Comparison of ENCODE assay signal across 1 cellular context in the genomic region with DNA sequence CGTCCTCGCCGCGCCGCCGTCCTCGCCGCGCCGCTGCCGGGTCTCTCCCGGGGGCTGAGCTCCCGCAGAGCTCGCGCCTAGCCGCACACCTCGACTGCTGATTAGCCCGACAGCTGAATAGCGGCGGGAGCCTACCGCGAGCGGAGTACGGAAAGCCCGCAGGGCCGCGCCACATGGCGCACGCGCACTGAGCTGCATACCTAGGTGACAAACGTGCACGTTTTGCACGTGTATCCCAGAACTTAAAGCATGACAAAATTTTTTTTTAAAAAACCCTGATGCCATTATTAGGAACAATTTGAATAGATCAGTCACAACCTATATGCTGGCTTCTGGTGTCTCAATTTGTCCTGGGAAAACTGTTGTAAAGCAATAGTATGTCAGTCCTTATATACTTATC.
A peak's percentile ranks its signal among the peaks of the same experiment; 100 is the strongest.
TF ChIP-seq lines count a peak whose summit lies in the region.

A gene with protein sequence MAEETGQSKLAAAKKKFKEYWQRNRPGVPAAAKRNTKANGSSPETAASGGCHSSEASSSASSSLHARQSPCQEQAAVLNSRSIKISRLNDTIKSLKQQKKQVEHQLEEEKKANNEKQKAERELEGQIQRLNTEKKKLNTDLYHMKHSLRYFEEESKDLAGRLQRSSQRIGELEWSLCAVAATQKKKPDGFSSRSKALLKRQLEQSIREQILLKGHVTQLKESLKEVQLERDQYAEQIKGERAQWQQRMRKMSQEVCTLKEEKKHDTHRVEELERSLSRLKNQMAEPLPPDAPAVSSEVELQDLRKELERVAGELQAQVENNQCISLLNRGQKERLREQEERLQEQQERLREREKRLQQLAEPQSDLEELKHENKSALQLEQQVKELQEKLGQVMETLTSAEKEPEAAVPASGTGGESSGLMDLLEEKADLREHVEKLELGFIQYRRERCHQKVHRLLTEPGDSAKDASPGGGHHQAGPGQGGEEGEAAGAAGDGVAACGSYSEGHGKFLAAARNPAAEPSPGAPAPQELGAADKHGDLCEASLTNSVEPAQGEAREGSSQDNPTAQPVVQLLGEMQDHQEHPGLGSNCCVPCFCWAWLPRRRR (minus strand): TSS at position 122 of the 400 bp plus-strand sequence. CDS start 48,117 bp downstream, outside the sequence.

TF ChIP-seq in HepG2, 621 proteins besides CTCF, POLR2A, EP300 and RAD21 (continued from another document):
- TF ChIP-seq, protein P1, sequence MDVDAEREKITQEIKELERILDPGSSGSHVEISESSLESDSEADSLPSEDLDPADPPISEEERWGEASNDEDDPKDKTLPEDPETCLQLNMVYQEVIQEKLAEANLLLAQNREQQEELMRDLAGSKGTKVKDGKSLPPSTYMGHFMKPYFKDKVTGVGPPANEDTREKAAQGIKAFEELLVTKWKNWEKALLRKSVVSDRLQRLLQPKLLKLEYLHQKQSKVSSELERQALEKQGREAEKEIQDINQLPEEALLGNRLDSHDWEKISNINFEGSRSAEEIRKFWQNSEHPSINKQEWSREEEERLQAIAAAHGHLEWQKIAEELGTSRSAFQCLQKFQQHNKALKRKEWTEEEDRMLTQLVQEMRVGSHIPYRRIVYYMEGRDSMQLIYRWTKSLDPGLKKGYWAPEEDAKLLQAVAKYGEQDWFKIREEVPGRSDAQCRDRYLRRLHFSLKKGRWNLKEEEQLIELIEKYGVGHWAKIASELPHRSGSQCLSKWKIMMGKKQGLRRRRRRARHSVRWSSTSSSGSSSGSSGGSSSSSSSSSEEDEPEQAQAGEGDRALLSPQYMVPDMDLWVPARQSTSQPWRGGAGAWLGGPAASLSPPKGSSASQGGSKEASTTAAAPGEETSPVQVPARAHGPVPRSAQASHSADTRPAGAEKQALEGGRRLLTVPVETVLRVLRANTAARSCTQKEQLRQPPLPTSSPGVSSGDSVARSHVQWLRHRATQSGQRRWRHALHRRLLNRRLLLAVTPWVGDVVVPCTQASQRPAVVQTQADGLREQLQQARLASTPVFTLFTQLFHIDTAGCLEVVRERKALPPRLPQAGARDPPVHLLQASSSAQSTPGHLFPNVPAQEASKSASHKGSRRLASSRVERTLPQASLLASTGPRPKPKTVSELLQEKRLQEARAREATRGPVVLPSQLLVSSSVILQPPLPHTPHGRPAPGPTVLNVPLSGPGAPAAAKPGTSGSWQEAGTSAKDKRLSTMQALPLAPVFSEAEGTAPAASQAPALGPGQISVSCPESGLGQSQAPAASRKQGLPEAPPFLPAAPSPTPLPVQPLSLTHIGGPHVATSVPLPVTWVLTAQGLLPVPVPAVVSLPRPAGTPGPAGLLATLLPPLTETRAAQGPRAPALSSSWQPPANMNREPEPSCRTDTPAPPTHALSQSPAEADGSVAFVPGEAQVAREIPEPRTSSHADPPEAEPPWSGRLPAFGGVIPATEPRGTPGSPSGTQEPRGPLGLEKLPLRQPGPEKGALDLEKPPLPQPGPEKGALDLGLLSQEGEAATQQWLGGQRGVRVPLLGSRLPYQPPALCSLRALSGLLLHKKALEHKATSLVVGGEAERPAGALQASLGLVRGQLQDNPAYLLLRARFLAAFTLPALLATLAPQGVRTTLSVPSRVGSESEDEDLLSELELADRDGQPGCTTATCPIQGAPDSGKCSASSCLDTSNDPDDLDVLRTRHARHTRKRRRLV (CRISPR knock-in tag; IDR thresholded peaks at IDR 0.05), result no peak
- TF ChIP-seq, protein P2, sequence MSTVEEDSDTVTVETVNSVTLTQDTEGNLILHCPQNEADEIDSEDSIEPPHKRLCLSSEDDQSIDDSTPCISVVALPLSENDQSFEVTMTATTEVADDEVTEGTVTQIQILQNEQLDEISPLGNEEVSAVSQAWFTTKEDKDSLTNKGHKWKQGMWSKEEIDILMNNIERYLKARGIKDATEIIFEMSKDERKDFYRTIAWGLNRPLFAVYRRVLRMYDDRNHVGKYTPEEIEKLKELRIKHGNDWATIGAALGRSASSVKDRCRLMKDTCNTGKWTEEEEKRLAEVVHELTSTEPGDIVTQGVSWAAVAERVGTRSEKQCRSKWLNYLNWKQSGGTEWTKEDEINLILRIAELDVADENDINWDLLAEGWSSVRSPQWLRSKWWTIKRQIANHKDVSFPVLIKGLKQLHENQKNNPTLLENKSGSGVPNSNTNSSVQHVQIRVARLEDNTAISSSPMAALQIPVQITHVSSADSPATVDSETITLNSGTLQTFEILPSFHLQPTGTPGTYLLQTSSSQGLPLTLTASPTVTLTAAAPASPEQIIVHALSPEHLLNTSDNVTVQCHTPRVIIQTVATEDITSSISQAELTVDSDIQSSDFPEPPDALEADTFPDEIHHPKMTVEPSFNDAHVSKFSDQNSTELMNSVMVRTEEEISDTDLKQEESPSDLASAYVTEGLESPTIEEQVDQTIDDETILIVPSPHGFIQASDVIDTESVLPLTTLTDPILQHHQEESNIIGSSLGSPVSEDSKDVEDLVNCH (CRISPR knock-in tag; IDR thresholded peaks at IDR 0.05), result no peak
- TF ChIP-seq, protein P3, sequence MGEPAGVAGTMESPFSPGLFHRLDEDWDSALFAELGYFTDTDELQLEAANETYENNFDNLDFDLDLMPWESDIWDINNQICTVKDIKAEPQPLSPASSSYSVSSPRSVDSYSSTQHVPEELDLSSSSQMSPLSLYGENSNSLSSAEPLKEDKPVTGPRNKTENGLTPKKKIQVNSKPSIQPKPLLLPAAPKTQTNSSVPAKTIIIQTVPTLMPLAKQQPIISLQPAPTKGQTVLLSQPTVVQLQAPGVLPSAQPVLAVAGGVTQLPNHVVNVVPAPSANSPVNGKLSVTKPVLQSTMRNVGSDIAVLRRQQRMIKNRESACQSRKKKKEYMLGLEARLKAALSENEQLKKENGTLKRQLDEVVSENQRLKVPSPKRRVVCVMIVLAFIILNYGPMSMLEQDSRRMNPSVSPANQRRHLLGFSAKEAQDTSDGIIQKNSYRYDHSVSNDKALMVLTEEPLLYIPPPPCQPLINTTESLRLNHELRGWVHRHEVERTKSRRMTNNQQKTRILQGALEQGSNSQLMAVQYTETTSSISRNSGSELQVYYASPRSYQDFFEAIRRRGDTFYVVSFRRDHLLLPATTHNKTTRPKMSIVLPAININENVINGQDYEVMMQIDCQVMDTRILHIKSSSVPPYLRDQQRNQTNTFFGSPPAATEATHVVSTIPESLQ (CRISPR knock-in tag; conservative IDR thresholded peaks at IDR 0.05), result no peak
- TF ChIP-seq, protein P4, sequence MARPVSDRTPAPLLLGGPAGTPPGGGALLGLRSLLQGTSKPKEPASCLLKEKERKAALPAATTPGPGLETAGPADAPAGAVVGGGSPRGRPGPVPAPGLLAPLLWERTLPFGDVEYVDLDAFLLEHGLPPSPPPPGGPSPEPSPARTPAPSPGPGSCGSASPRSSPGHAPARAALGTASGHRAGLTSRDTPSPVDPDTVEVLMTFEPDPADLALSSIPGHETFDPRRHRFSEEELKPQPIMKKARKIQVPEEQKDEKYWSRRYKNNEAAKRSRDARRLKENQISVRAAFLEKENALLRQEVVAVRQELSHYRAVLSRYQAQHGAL (CRISPR knock-in tag; IDR thresholded peaks at IDR 0.05; ENCODE audit: not compliant biosample characterization), result peak; percentile 89
- TF ChIP-seq, protein P5, sequence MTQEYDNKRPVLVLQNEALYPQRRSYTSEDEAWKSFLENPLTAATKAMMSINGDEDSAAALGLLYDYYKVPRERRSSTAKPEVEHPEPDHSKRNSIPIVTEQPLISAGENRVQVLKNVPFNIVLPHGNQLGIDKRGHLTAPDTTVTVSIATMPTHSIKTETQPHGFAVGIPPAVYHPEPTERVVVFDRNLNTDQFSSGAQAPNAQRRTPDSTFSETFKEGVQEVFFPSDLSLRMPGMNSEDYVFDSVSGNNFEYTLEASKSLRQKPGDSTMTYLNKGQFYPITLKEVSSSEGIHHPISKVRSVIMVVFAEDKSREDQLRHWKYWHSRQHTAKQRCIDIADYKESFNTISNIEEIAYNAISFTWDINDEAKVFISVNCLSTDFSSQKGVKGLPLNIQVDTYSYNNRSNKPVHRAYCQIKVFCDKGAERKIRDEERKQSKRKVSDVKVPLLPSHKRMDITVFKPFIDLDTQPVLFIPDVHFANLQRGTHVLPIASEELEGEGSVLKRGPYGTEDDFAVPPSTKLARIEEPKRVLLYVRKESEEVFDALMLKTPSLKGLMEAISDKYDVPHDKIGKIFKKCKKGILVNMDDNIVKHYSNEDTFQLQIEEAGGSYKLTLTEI (CRISPR knock-in tag; conservative IDR thresholded peaks at IDR 0.05), result no peak
- TF ChIP-seq ZBTB1 (CRISPR knock-in tag; IDR thresholded peaks at IDR 0.05; ENCODE audit: borderline replicate concordance) (no peak), CBX2 (IDR thresholded peaks at IDR 0.05; ENCODE audit: low read depth, low read length) (no peak), CBX2 (CRISPR knock-in tag; IDR thresholded peaks at IDR 0.05; ENCODE audit: low read depth) (no peak)
TF ChIP-seq in HepG2: peak in this region for 186.
